ENCODE assay signal across 39 cellular contexts in the genomic region with DNA sequence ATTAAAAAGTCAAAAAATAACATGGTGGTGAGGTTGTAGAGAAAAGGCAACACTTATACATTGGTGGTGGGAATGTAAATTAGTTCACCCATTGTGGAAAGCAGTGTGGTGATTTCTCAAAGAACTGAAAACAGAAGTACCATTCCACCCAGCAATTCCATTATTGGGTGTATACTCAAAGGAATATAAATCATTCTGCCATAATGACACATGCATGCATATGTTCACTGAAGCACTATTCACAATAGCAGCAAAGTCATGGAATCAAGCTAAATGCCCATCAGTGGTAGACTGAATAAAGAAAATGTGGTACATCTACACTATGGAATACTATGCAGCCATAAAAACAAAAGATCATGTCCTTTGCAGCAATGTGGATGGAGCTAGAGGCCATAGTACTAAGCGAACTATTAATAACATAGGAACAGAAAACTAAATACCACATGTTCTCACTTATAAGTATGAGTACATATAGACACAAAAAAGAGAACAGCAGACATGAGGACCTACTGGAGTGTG.
"Had no signal": no experiment of that assay in that cellular context is flagged by ENCODE, and none has a peak within 500 bp of the region (broad histone marks: within the 10 kb centered on the region; RNA-seq: fewer than 3 reads in every experiment).

No MANE protein-coding gene starts in this region.

- DNase-seq: activated effector memory CD4-positive, alpha-beta T cell treated with anti-CD3 and anti-CD28 coated beads, Interleukin-2, amount 50 U/mL, for 16 hours; activated effector memory CD4-positive, alpha-beta T cell treated with Interleukin-2 at 50 U/mL for 16 hours; activated gamma-delta T cell; activated gamma-delta T cell treated with Interleukin-2 at 50 U/mL for 16 hours; activated naive CD4-positive, alpha-beta T cell; activated naive CD4-positive, alpha-beta T cell treated with anti-CD3 and anti-CD28 coated beads for 36 hours; activated naive CD4-positive, alpha-beta T cell treated with anti-CD3 and anti-CD28 coated beads, Interleukin-2, amount 10 ng/mL, durations not matched to agents 7 days and 5 days; activated naive CD4-positive, alpha-beta T cell treated with anti-CD3 and anti-CD28 coated beads, Interleukin-2, amount 50 U/mL, for 16 hours; activated naive CD4-positive, alpha-beta T cell treated with Interleukin-2 at 50 U/mL for 16 hours; activated naive CD8-positive, alpha-beta T cell treated with anti-CD3 and anti-CD28 coated beads for 36 hours; activated naive CD8-positive, alpha-beta T cell treated with anti-CD3 and anti-CD28 coated beads, Interleukin-2, amount 10 ng/mL, durations not matched to agents 7 days and 5 days; activated naive CD8-positive, alpha-beta T cell treated with anti-CD3 and anti-CD28 coated beads, Interleukin-2, amount 50 U/mL, for 24 hours; activated T-cell treated with anti-CD3 and anti-CD28 coated beads, Interleukin-2, amount 50 U/mL, for 4 hours; activated T-cell treated with anti-CD3 and anti-CD28 coated beads, Interleukin-2, amount 50 U/mL, for 48 hours; activated T-cell treated with anti-CD3 and anti-CD28 coated beads, Interleukin-2, amount 50 U/mL, for 72 hours; adrenal gland; amniotic stem cell; amygdala; anterior cingulate cortex; aorta; body of pancreas; brain microvascular endothelial cell; caudate nucleus; central memory CD4-positive, alpha-beta T cell; cerebellar nuclear complex had no signal

- H3K4me3 ChIP-seq: adrenal gland, ascending aorta, body of pancreas, breast epithelium, cardiac muscle cell had no signal

- H3K9me3 ChIP-seq: ascending aorta, body of pancreas had no signal

- H3K27me3 Mint-ChIP-seq: activated naive CD4-positive, alpha-beta T cell treated with anti-CD3 and anti-CD28 coated beads, Interleukin-2, amount 50 U/mL, for 24 hours; activated naive CD8-positive, alpha-beta T cell; activated naive CD8-positive, alpha-beta T cell treated with anti-CD3 and anti-CD28 coated beads for 36 hours; activated T-helper 17 cell treated with anti-CD3 and anti-CD28 coated beads, Interleukin-2, amount 50 U/mL, for 72 hours; central memory CD8-positive, alpha-beta T cell had no signal

- H3K27ac Mint-ChIP-seq: activated naive CD4-positive, alpha-beta T cell treated with anti-CD3 and anti-CD28 coated beads for 36 hours; activated naive CD4-positive, alpha-beta T cell treated with anti-CD3 and anti-CD28 coated beads, Interleukin-2, amount 10 ng/mL, durations not matched to agents 7 days and 5 days; activated naive CD4-positive, alpha-beta T cell treated with anti-CD3 and anti-CD28 coated beads, Interleukin-2, amount 50 U/mL, for 24 hours; activated naive CD4-positive, alpha-beta T cell treated with anti-CD3 and anti-CD28 coated beads, Interleukin-2, amount 50 U/mL, for 72 hours; activated naive CD8-positive, alpha-beta T cell; activated naive CD8-positive, alpha-beta T cell treated with anti-CD3 and anti-CD28 coated beads for 36 hours; activated naive CD8-positive, alpha-beta T cell treated with anti-CD3 and anti-CD28 coated beads, Interleukin-2, amount 10 ng/mL, durations not matched to agents 7 days and 5 days; activated naive CD8-positive, alpha-beta T cell treated with anti-CD3 and anti-CD28 coated beads, Interleukin-2, amount 50 U/mL, for 24 hours; activated T-cell treated with anti-CD3 and anti-CD28 coated beads, Interleukin-2, amount 50 U/mL, for 72 hours; activated T-helper 1 cell treated with anti-CD3 and anti-CD28 coated beads, Interleukin-12 subunit alpha, Interleukin-12 subunit beta, Interleukin-2, Interleukin-4 antibody, amounts not matched to agents 30 ng/mL and 10 ng/mL and 1 ng/mL, durations not matched to agents 14 hours and 24 hours and 36 hours; activated T-helper 17 cell treated with anti-CD3 and anti-CD28 coated beads, Interleukin-2, amount 50 U/mL, for 72 hours; activated T-helper 2 cell treated with anti-CD3 and anti-CD28 coated beads, Interferon-gamma antibody, Interleukin-2, Interleukin-4, amounts not matched to agents 10 μg/mL and 5 μg/mL and 100 μg/mL, durations not matched to agents 14 hours and 24 hours and 36 hours; brain had no signal

- H3K27me3 ChIP-seq: adrenal gland, ascending aorta, body of pancreas, brain microvascular endothelial cell, breast epithelium, cardiac muscle cell had no signal

- H3K36me3 Mint-ChIP-seq: activated naive CD4-positive, alpha-beta T cell treated with anti-CD3 and anti-CD28 coated beads, Interleukin-2, amount 10 ng/mL, durations not matched to agents 7 days and 5 days; activated naive CD4-positive, alpha-beta T cell treated with anti-CD3 and anti-CD28 coated beads, Interleukin-2, amount 50 U/mL, for 24 hours; activated naive CD4-positive, alpha-beta T cell treated with anti-CD3 and anti-CD28 coated beads, Interleukin-2, amount 50 U/mL, for 72 hours; activated naive CD8-positive, alpha-beta T cell; activated naive CD8-positive, alpha-beta T cell treated with anti-CD3 and anti-CD28 coated beads for 36 hours; activated naive CD8-positive, alpha-beta T cell treated with anti-CD3 and anti-CD28 coated beads, Interleukin-2, amount 10 ng/mL, durations not matched to agents 7 days and 5 days; brain had no signal

- FAIRE-seq: astrocyte, bronchial epithelial cell, colon had no signal

- H3K4me3 Mint-ChIP-seq: activated naive CD4-positive, alpha-beta T cell treated with anti-CD3 and anti-CD28 coated beads for 36 hours; activated naive CD4-positive, alpha-beta T cell treated with anti-CD3 and anti-CD28 coated beads, Interleukin-2, amount 10 ng/mL, durations not matched to agents 7 days and 5 days; activated naive CD4-positive, alpha-beta T cell treated with anti-CD3 and anti-CD28 coated beads, Interleukin-2, amount 50 U/mL, for 24 hours; activated naive CD8-positive, alpha-beta T cell; activated naive CD8-positive, alpha-beta T cell treated with anti-CD3 and anti-CD28 coated beads for 36 hours; activated naive CD8-positive, alpha-beta T cell treated with anti-CD3 and anti-CD28 coated beads, Interleukin-2, amount 10 ng/mL, durations not matched to agents 7 days and 5 days; activated naive CD8-positive, alpha-beta T cell treated with anti-CD3 and anti-CD28 coated beads, Interleukin-2, amount 50 U/mL, for 24 hours; activated T-cell treated with anti-CD3 and anti-CD28 coated beads, Interleukin-2, amount 50 U/mL, for 4 hours; activated T-cell treated with anti-CD3 and anti-CD28 coated beads, Interleukin-2, amount 50 U/mL, for 72 hours; activated T-helper 1 cell treated with anti-CD3 and anti-CD28 coated beads, Interleukin-12 subunit alpha, Interleukin-12 subunit beta, Interleukin-2, Interleukin-4 antibody, amounts not matched to agents 30 ng/mL and 10 ng/mL and 1 ng/mL, durations not matched to agents 14 hours and 24 hours and 36 hours; activated T-helper 17 cell treated with anti-CD3 and anti-CD28 coated beads, Interleukin-2, amount 50 U/mL, for 72 hours; brain; central memory CD8-positive, alpha-beta T cell had no signal

- H3K4me1 ChIP-seq: adrenal gland, ascending aorta, body of pancreas, breast epithelium had no signal

- H3K9me3 Mint-ChIP-seq: activated naive CD4-positive, alpha-beta T cell treated with anti-CD3 and anti-CD28 coated beads for 36 hours; activated naive CD4-positive, alpha-beta T cell treated with anti-CD3 and anti-CD28 coated beads, Interleukin-2, amount 10 ng/mL, durations not matched to agents 7 days and 5 days; activated naive CD4-positive, alpha-beta T cell treated with anti-CD3 and anti-CD28 coated beads, Interleukin-2, amount 50 U/mL, for 24 hours; activated naive CD4-positive, alpha-beta T cell treated with anti-CD3 and anti-CD28 coated beads, Interleukin-2, amount 50 U/mL, for 72 hours; activated naive CD8-positive, alpha-beta T cell treated with anti-CD3 and anti-CD28 coated beads for 36 hours; activated naive CD8-positive, alpha-beta T cell treated with anti-CD3 and anti-CD28 coated beads, Interleukin-2, amount 10 ng/mL, durations not matched to agents 7 days and 5 days; activated naive CD8-positive, alpha-beta T cell treated with anti-CD3 and anti-CD28 coated beads, Interleukin-2, amount 50 U/mL, for 24 hours; activated T-cell treated with anti-CD3 and anti-CD28 coated beads, Interleukin-2, amount 50 U/mL, for 4 hours; activated T-cell treated with anti-CD3 and anti-CD28 coated beads, Interleukin-2, amount 50 U/mL, for 72 hours; activated T-helper 17 cell treated with anti-CD3 and anti-CD28 coated beads, Interleukin-2, amount 50 U/mL, for 72 hours; central memory CD8-positive, alpha-beta T cell had no signal

- H3K36me3 ChIP-seq: adrenal gland, ascending aorta, brain microvascular endothelial cell, breast epithelium, cardiac muscle cell had no signal

- H3K27ac ChIP-seq: adrenal gland, ascending aorta, body of pancreas, brain microvascular endothelial cell, breast epithelium, cardiac muscle cell had no signal

- ATAC-seq: activated naive CD4-positive, alpha-beta T cell treated with anti-CD3 and anti-CD28 coated beads, Interleukin-2, amount 50 U/mL, for 72 hours; activated naive CD8-positive, alpha-beta T cell treated with anti-CD3 and anti-CD28 coated beads, Interleukin-2, amount 50 U/mL, for 24 hours; activated T-cell treated with anti-CD3 and anti-CD28 coated beads, Interleukin-2, amount 50 U/mL, for 4 hours; activated T-cell treated with anti-CD3 and anti-CD28 coated beads, Interleukin-2, amount 50 U/mL, for 72 hours; activated T-helper 17 cell treated with anti-CD3 and anti-CD28 coated beads, Interleukin-2, amount 50 U/mL, for 72 hours; body of pancreas had no signal

- H3K4me1 Mint-ChIP-seq: activated naive CD4-positive, alpha-beta T cell treated with anti-CD3 and anti-CD28 coated beads, Interleukin-2, amount 10 ng/mL, durations not matched to agents 7 days and 5 days; activated naive CD4-positive, alpha-beta T cell treated with anti-CD3 and anti-CD28 coated beads, Interleukin-2, amount 50 U/mL, for 24 hours; activated naive CD8-positive, alpha-beta T cell treated with anti-CD3 and anti-CD28 coated beads, Interleukin-2, amount 10 ng/mL, durations not matched to agents 7 days and 5 days; activated naive CD8-positive, alpha-beta T cell treated with anti-CD3 and anti-CD28 coated beads, Interleukin-2, amount 50 U/mL, for 24 hours; activated T-helper 17 cell treated with anti-CD3 and anti-CD28 coated beads, Interleukin-2, amount 50 U/mL, for 72 hours; brain; central memory CD8-positive, alpha-beta T cell had no signal
